In genomic region chr2:68739261-68740183, GRCh38 we compare ENCODE assay signal across 15 cellular contexts. TPM values are rescaled to one million over a fixed set of nuclear protein-coding genes. Genes with fewer than 3 reads are reported as not detected.
DNase-seq lines count a peak whose midpoint lies in the region; ATAC-seq, FAIRE-seq and TF ChIP-seq lines count a peak whose summit lies in the region.
"Had no signal": no experiment of that assay in that cellular context is flagged by ENCODE, and none has a peak within 500 bp of the region (broad histone marks: within the 10 kb centered on the region; RNA-seq: fewer than 3 reads in every experiment).

No MANE protein-coding gene starts in this region.

- H3K4me3 Mint-ChIP-seq in CD4-positive, CD25-positive, alpha-beta regulatory T cell = no peak overlapping the region
- no peak overlapping the region for H3K4me3 Mint-ChIP-seq in T-cell

- CTCF ChIA-PET in T-cell (lab: Charles Lee) = interaction anchor here (0.5 to 7.5 kb wide), 12 partner anchors 8 to 173 kb away, joined by 3 to 78 read pairs (median 4); no protein-coding TSS in a partner anchor
- CTCF ChIA-PET in A673 (lab: Charles Lee) = no interaction called here

- intact Hi-C loops in lower lobe of right lung (cut with DNase I) (no loop called here), A673 (cut with micrococcal nuclease; ENCODE audit: unreplicated experiment) (no loop called here)

- BruUV-seq in A673 (replicated peaks; lab: Mats Ljungman, UMichigan) = no TSS peak

- DNase-seq in CD4-positive, CD25-positive, alpha-beta regulatory T cell = no peak
- no peak for DNase-seq in GM18507 (ENCODE audit: extremely low spot score, insufficient read length, low read depth)
- DNase-seq in T-cell = no peak
- DNase-seq in lower lobe of right lung = no peak
- no peak for DNase-seq in HPDE6-E6E7 (ENCODE audit: extremely low spot score)
- no peak for DNase-seq in A673 (ENCODE audit: low spot score)
- DNase-seq in NAMALWA (ENCODE audit: low spot score) = no peak
- DNase-seq: adrenal gland; NCI-H446 treated with DMSO at 0.1 percent for 48 hours; pancreas; stimulated activated naive CD8-positive, alpha-beta T cell treated with anti-CD3 and anti-CD28 coated beads, Interleukin-15, Interleukin-2, amounts not matched to agents 100 U/mL and 50 U/mL, for 24 hours had no signal

- H3K27ac Mint-ChIP-seq in CD4-positive, CD25-positive, alpha-beta regulatory T cell = peak overlapping the region in 2 of 3 donors; percentile 91 to 99
- peak overlapping the region; percentile 94 for H3K27ac Mint-ChIP-seq in T-cell

- peaks cover 22% of the 10 kb centered on the region for H3K36me3 Mint-ChIP-seq in CD4-positive, CD25-positive, alpha-beta regulatory T cell
- H3K36me3 Mint-ChIP-seq in T-cell = peaks cover 39% of the 10 kb centered on the region

- POLR2A ChIA-PET in T-cell (lab: Charles Lee) = interaction anchor here in 1 of 2 donors (0.5 to 0.7 kb wide), 2 partner anchors 19 to 23 kb away, joined by 3 read pairs; no protein-coding TSS in a partner anchor
- POLR2A ChIA-PET in A673 (lab: Charles Lee; ENCODE audit: low non-redundant PET) = interaction anchor here (0.6 kb wide), 1 partner anchor 112 kb away, joined by 4 read pairs; no protein-coding TSS in a partner anchor

- H3K4me1 Mint-ChIP-seq in CD4-positive, CD25-positive, alpha-beta regulatory T cell = peaks cover 31 to 68% (median 58%) of the 10 kb centered on the region in 4 donors
- H3K4me1 Mint-ChIP-seq in T-cell = peaks cover 68 to 77% (median 71%) of the 10 kb centered on the region in 3 donors

- H3K4me3 ChIP-seq in CD4-positive, CD25-positive, alpha-beta regulatory T cell (ENCODE audit: low read depth, low read length) = peak overlapping the region; percentile 100
- H3K4me3 ChIP-seq in lower lobe of right lung (no peak overlapping the region), A673 (ENCODE audit: low read depth, low read length, poor library complexity, severe bottlenecking) (no peak overlapping the region)
- H3K4me3 ChIP-seq: adrenal gland, coronary artery, pancreas, SJSA1 had no signal

- H3K27me3 ChIP-seq in CD4-positive, CD25-positive, alpha-beta regulatory T cell (ENCODE audit: control insufficient read depth, insufficient read depth, low read length) = no peaks in the 10 kb centered on the region
- H3K27me3 ChIP-seq in lower lobe of right lung (ENCODE audit: low read depth) = no peaks in the 10 kb centered on the region
- no peaks in the 10 kb centered on the region for H3K27me3 ChIP-seq in A673 (replicated peaks; ENCODE audit: insufficient read depth, low read depth, low read length, poor library complexity)
- H3K27me3 ChIP-seq: adrenal gland, pancreas, SJSA1 had no signal

- TF ChIP-seq CTCF in lower lobe of right lung (IDR thresholded peaks at IDR 0.05) (no peak), A673 (conservative IDR thresholded peaks at IDR 0.05; ENCODE audit: low read depth, low read length) (no peak)

- H3K9me3 ChIP-seq in CD4-positive, CD25-positive, alpha-beta regulatory T cell (ENCODE audit: control insufficient read depth in 2 of 2, low read length in 2 of 2) = no peaks in the 10 kb centered on the region
- H3K9me3 ChIP-seq in lower lobe of right lung = no peaks in the 10 kb centered on the region
- H3K9me3 ChIP-seq in A673 (ENCODE audit: low read depth, low read length, poor library complexity, severe bottlenecking) = no peaks in the 10 kb centered on the region
- H3K9me3 ChIP-seq: adrenal gland, pancreas, SJSA1 had no signal

- H3K27ac ChIP-seq in CD4-positive, CD25-positive, alpha-beta regulatory T cell (ENCODE audit: insufficient read depth, low read length, poor library complexity, severe bottlenecking) = peak overlapping the region; percentile 88
- H3K27ac ChIP-seq in lower lobe of right lung = peak overlapping the region; percentile 76
- H3K27ac ChIP-seq in A673 (ENCODE audit: low read depth, low read length, poor library complexity, severe bottlenecking) = no peak overlapping the region
- H3K27ac ChIP-seq: pancreas, SJSA1 had no signal

- peak; percentile 18 for FAIRE-seq in GM18507 (lab: Jason Lieb, UNC)
- FAIRE-seq: frontal cortex, pancreas had no signal

- peaks cover 11% of the 10 kb centered on the region for H3K36me3 ChIP-seq in CD4-positive, CD25-positive, alpha-beta regulatory T cell (ENCODE audit: control insufficient read depth, insufficient read depth, low read length)
- H3K36me3 ChIP-seq in lower lobe of right lung (no peaks in the 10 kb centered on the region), A673 (ENCODE audit: insufficient read depth, low read length, poor library complexity, severe bottlenecking) (no peaks in the 10 kb centered on the region)
- H3K36me3 ChIP-seq: adrenal gland, pancreas, SJSA1 had no signal

- no peak for ATAC-seq in CD4-positive, CD25-positive, alpha-beta regulatory T cell (ENCODE audit: low read depth in 2 of 2)
- no peak for ATAC-seq in T-cell (replicated peaks in 1 of 4)
- ATAC-seq in lower lobe of right lung = no peak
- ATAC-seq in HG03159 (IDR thresholded peaks at IDR 0.05; ENCODE audit: unreplicated experiment) = no peak

- H3K9me3 Mint-ChIP-seq in CD4-positive, CD25-positive, alpha-beta regulatory T cell = no peaks in the 10 kb centered on the region
- H3K9me3 Mint-ChIP-seq in T-cell = no peaks in the 10 kb centered on the region

- peaks cover 86% of the 10 kb centered on the region for H3K4me1 ChIP-seq in CD4-positive, CD25-positive, alpha-beta regulatory T cell (ENCODE audit: control insufficient read depth, insufficient read depth, low read length, poor library complexity, severe bottlenecking)
- H3K4me1 ChIP-seq in lower lobe of right lung (peaks cover 67% of the 10 kb centered on the region), A673 (ENCODE audit: insufficient read depth, low read length, poor library complexity, severe bottlenecking) (no peaks in the 10 kb centered on the region)
- H3K4me1 ChIP-seq: pancreas had no signal

- no peaks in the 10 kb centered on the region for H3K27me3 Mint-ChIP-seq in CD4-positive, CD25-positive, alpha-beta regulatory T cell
- no peaks in the 10 kb centered on the region for H3K27me3 Mint-ChIP-seq in T-cell

RNA-seq across cellular contexts. Expression of gene ARHGAP25, which starts 4.9 kb away (rescaled TPM):
- 142 TPM for total RNA-seq in CD4-positive, CD25-positive, alpha-beta regulatory T cell
- 100 to 1,000 TPM in 3 of 4 donors, 10 to 100 TPM in 1; 97.8 to 148 (median 124) TPM for polyA plus RNA-seq in CD4-positive, CD25-positive, alpha-beta regulatory T cell
- 100 to 1,000 TPM; 103 to 134 (median 123) TPM for total RNA-seq in T-cell
- total RNA-seq in lower lobe of right lung = 48.5 TPM
- total RNA-seq in A673 (2021) = 5.4 and 6.2 TPM in 2 replicates
- total RNA-seq: SJSA1 had no signal
